Comparison of ENCODE assay signal across 29 cellular contexts in the genomic region with DNA sequence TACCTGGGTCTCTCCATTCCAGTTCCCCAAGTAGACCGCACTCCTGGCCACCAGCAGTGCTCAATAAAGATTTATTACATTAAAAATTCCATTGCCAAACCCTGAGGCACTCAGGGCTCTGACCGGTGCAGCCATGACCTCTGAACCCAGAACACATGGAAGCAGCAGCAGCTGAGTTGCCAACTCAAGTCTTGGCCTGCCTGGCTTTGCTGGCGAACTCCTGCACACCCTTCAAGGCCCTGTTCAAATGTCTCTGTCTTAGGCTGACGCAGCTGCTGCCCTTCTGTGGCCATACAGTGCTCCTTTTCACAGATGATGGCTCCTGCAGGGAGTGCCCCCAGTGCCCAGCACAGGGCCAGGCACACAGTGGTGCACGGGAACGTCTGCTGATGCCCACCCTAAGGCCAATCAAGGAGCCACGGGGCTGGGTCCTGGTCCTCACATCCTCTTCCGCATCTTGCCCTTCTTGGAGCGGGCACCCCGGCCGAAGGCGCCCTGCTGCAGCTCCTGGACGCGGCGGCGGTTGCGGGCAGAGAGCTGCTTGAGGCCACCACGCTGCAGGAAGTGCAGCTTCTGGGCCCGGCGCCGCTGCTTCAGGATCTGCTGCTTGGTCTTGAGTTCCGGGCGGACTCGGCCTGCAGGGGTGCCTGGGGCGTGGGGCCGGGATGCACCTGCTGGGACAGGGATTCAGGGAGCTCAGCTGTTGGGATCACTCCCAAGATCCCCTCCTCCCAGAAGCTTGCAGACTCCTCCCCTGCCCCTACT. TPM values are rescaled to one million over a fixed set of nuclear protein-coding genes. Genes with fewer than 3 reads are reported as not detected.
"Had no signal": no experiment of that assay in that cellular context is flagged by ENCODE, and none has a peak within 500 bp of the region (broad histone marks: within the 10 kb centered on the region; RNA-seq: fewer than 3 reads in every experiment).

No MANE protein-coding gene starts in this region.

- H3K9me3 Mint-ChIP-seq: activated CD4-positive, alpha-beta memory T cell treated with anti-CD3 and anti-CD28 coated beads for 36 hours; activated naive CD4-positive, alpha-beta T cell treated with anti-CD3 and anti-CD28 coated beads, Interleukin-2, amount 50 U/mL, for 24 hours; activated T-helper 1 cell treated with anti-CD3 and anti-CD28 coated beads, Interleukin-12 subunit alpha, Interleukin-12 subunit beta, Interleukin-2, Interleukin-4 antibody, amounts not matched to agents 30 ng/mL and 10 ng/mL and 1 ng/mL, durations not matched to agents 14 hours and 24 hours and 36 hours; naive B cell; stimulated activated effector memory CD8-positive, alpha-beta T cell treated with anti-CD3 and anti-CD28 coated beads, Interleukin-12 subunit alpha, Interleukin-12 subunit beta, amount 100 ng/mL, for 72 hours; stimulated activated naive CD8-positive, alpha-beta T cell treated with anti-CD3 and anti-CD28 coated beads, Interleukin-15, amount 100 ng/mL, for 72 hours had no signal

- H3K4me3 Mint-ChIP-seq: activated CD4-positive, alpha-beta memory T cell treated with anti-CD3 and anti-CD28 coated beads for 36 hours; activated naive CD4-positive, alpha-beta T cell treated with anti-CD3 and anti-CD28 coated beads, Interleukin-2, amount 50 U/mL, for 24 hours; activated T-helper 1 cell treated with anti-CD3 and anti-CD28 coated beads, Interleukin-12 subunit alpha, Interleukin-12 subunit beta, Interleukin-2, Interleukin-4 antibody, amounts not matched to agents 30 ng/mL and 10 ng/mL and 1 ng/mL, durations not matched to agents 14 hours and 24 hours and 36 hours; stimulated activated effector memory CD8-positive, alpha-beta T cell treated with anti-CD3 and anti-CD28 coated beads, Interleukin-12 subunit alpha, Interleukin-12 subunit beta, amount 100 ng/mL, for 72 hours; stimulated activated naive CD8-positive, alpha-beta T cell treated with anti-CD3 and anti-CD28 coated beads, Interleukin-15, amount 100 ng/mL, for 72 hours had no signal

- DNase-seq: activated CD4-positive, alpha-beta memory T cell treated with anti-CD3 and anti-CD28 coated beads for 36 hours; activated CD4-positive, alpha-beta T cell treated with anti-CD3 and anti-CD28 coated beads for 4 hours; activated CD4-positive, CD25-positive, alpha-beta regulatory T cell; activated gamma-delta T cell; anterior cingulate cortex; body of pancreas; heart right ventricle; left colon; lower lobe of right lung; naive B cell; occipital lobe; small intestine; stimulated activated CD4-positive, alpha-beta T cell treated with anti-CD3 and anti-CD28 coated beads, Interleukin-2, amount 100 ng/mL, for 24 hours; stimulated activated naive CD8-positive, alpha-beta T cell treated with anti-CD3 and anti-CD28 coated beads, Interleukin-15, amount 100 ng/mL, for 72 hours; T-helper 9 cell; tibial artery had no signal

- H3K27ac ChIP-seq: body of pancreas, heart right ventricle, lower lobe of right lung, tibial artery had no signal

- H3K9me3 ChIP-seq: body of pancreas, heart right ventricle, lower lobe of right lung, tibial artery had no signal

- H3K27ac Mint-ChIP-seq: activated CD4-positive, alpha-beta memory T cell treated with anti-CD3 and anti-CD28 coated beads for 36 hours; activated naive CD4-positive, alpha-beta T cell treated with anti-CD3 and anti-CD28 coated beads, Interleukin-2, amount 50 U/mL, for 24 hours; activated T-helper 1 cell treated with anti-CD3 and anti-CD28 coated beads, Interleukin-12 subunit alpha, Interleukin-12 subunit beta, Interleukin-2, Interleukin-4 antibody, amounts not matched to agents 30 ng/mL and 10 ng/mL and 1 ng/mL, durations not matched to agents 14 hours and 24 hours and 36 hours; stimulated activated effector memory CD8-positive, alpha-beta T cell treated with anti-CD3 and anti-CD28 coated beads, Interleukin-12 subunit alpha, Interleukin-12 subunit beta, amount 100 ng/mL, for 72 hours had no signal

- H3K4me3 ChIP-seq: body of pancreas, heart right ventricle, lower lobe of right lung, tibial artery had no signal

- FAIRE-seq: keratinocyte, small intestine had no signal

- H3K27me3 Mint-ChIP-seq: activated naive CD4-positive, alpha-beta T cell treated with anti-CD3 and anti-CD28 coated beads, Interleukin-2, amount 50 U/mL, for 24 hours; naive B cell had no signal

- ATAC-seq: body of pancreas; heart right ventricle; left colon; lower lobe of right lung; sciatic nerve; stimulated activated effector memory CD8-positive, alpha-beta T cell treated with anti-CD3 and anti-CD28 coated beads, Interleukin-12 subunit alpha, Interleukin-12 subunit beta, amount 100 ng/mL, for 72 hours; stimulated activated naive CD8-positive, alpha-beta T cell treated with anti-CD3 and anti-CD28 coated beads, Interleukin-15, amount 100 ng/mL, for 72 hours had no signal

RNA-seq across cellular contexts. Expression of a gene that starts 9.1 kb away (rescaled TPM):
- total RNA-seq: cardiac septum, chondrocyte, epithelial cell of proximal tubule, fibroblast of villous mesenchyme, heart right ventricle, mesenteric fat pad, mucosa of gallbladder, posterior vena cava, ureter had no signal

RNA-seq across cellular contexts. Expression of a gene that starts 23.1 kb away (rescaled TPM):
- total RNA-seq: cardiac septum, chondrocyte, fibroblast of villous mesenchyme, heart right ventricle, mesenteric fat pad, posterior vena cava had no signal
